In genomic region chr3:179218213-179218612, GRCh38 we compare ENCODE assay signal across 5 cellular contexts. TPM values are rescaled to one million over a fixed set of nuclear protein-coding genes. Genes with fewer than 3 reads are reported as not detected.
DNase-seq lines count a peak whose midpoint lies in the region; ATAC-seq, FAIRE-seq and TF ChIP-seq lines count a peak whose summit lies in the region.
"Not testable (repeated sequence)": the region's sequence is repeated elsewhere in the genome, so short reads cannot be mapped to it uniquely, and the experiment has no call there.

No MANE protein-coding gene starts in this region.

- not testable (repeated sequence) for H3K36me3 ChIP-seq in kidney (ENCODE audit: control insufficient read depth in 1 of 2, insufficient read depth in 2 of 2, low read length in 2 of 2); pancreas

- FAIRE-seq in A204.1 (lab: Jason Lieb, UNC) (peak; percentile 37), G401.6 (lab: Jason Lieb, UNC) (peak; percentile 80), TTC549 (lab: Jason Lieb, UNC) (peak; percentile 46), kidney (lab: Jason Lieb, UNC) (peak; percentile 33), pancreas (lab: Jason Lieb, UNC) (peak; percentile 32)

- not testable (repeated sequence) for DNase-seq in kidney, pancreas

- H3K4me3 ChIP-seq in kidney (ENCODE audit: low read length in 2 of 2); pancreas: not testable (repeated sequence)

- H3K4me1 ChIP-seq in kidney (ENCODE audit: control insufficient read depth in 1 of 2, insufficient read depth in 1 of 2, low read depth in 1 of 2, low read length in 2 of 2); pancreas: not testable (repeated sequence)

- 62 to 77% methylated on average over 1 of the region's 1 CpG for WGBS in pancreas, 2 donors

- H3K27ac ChIP-seq in kidney (ENCODE audit: low read depth in 2 of 2, low read length in 2 of 2); pancreas: not testable (repeated sequence)

- ATAC-seq in pancreas, result not testable (repeated sequence)

- TF ChIP-seq CTCF in kidney (IDR thresholded peaks at IDR 0.05; ENCODE audit: borderline replicate concordance, extremely low read depth, insufficient read depth); pancreas (IDR thresholded peaks at IDR 0.05): not testable (repeated sequence)

- not testable (repeated sequence) for H3K9ac ChIP-seq in kidney (ENCODE audit: low read length in 2 of 2)

- H3K9me3 ChIP-seq in kidney (ENCODE audit: control insufficient read depth in 1 of 2, low read length in 2 of 2); pancreas: not testable (repeated sequence)

- H3K27me3 ChIP-seq in pancreas, result not testable (repeated sequence)

- intact Hi-C loops in kidney (cut with DNase I); pancreas (cut with DNase I): not testable (repeated sequence)

RNA-seq across cellular contexts. Expression of gene KCNMB3, which starts 32.7 kb away (rescaled TPM):
- total RNA-seq in kidney, result 3.7 TPM
- 1.7 TPM for polyA plus RNA-seq in kidney (ENCODE audit: insufficient read depth, low read depth, low replicate concordance)
- 1 to 10 TPM; 1.4 to 3.2 (median 3.0) TPM for total RNA-seq in pancreas
- polyA plus RNA-seq in pancreas, result 1 to 10 TPM; 4.3 to 7.8 TPM
